Comparison of ENCODE assay signal across 19 cellular contexts in the genomic region with DNA sequence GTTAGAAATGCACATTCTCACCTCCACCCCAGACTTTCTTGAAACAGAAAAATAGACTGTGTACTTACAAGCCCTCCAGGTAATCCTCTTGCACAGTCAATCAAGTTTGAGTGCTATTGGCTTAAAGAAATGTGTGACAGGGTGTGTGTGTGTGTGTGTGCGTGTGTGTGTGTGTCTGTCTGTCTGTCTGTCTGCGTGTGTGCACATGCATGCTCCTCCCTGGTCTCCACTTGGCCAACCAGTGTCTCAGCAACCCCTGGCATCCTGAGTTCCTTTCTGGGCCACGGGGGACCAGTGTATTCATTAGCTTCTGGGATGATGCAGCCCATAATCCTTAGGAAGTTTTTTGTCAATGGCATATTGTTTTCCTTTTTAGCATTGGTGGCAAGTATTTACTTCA. TPM values are rescaled to one million over a fixed set of nuclear protein-coding genes. Genes with fewer than 3 reads are reported as not detected.
DNase-seq lines count a peak whose midpoint lies in the region; ATAC-seq and TF ChIP-seq lines count a peak whose summit lies in the region.
"Had no signal": no experiment of that assay in that cellular context is flagged by ENCODE, and none has a peak within 500 bp of the region (broad histone marks: within the 10 kb centered on the region; RNA-seq: fewer than 3 reads in every experiment).

No MANE protein-coding gene starts in this region.

- 52% methylated on average over 3 of the region's 3 CpGs for WGBS in SK-N-SH (ENCODE audit: low lambda C conversion rate)
- 38% methylated on average over 3 of the region's 3 CpGs for WGBS in right cardiac atrium
- WGBS in psoas muscle, 3 donors: 28 to 34% (median 32%) methylated on average over 3 of the region's 3 CpGs

- H3K4me1 ChIP-seq in SK-N-SH (ENCODE audit: control insufficient read depth in 1 of 2, insufficient read depth in 2 of 2, low read depth in 1 of 2, low read length in 1 of 2): peaks cover 25 to 77% of the 10 kb centered on the region in 2 experiments
- H3K4me1 ChIP-seq in right cardiac atrium (ENCODE audit: control insufficient read depth, insufficient read depth, low read length): peaks cover 10% of the 10 kb centered on the region
- H3K4me1 ChIP-seq in psoas muscle: peaks cover 80% of the 10 kb centered on the region

- H3K4me2 ChIP-seq in SK-N-SH: no peak overlapping the region

- peaks cover 90% of the 10 kb centered on the region for H3K79me2 ChIP-seq in SK-N-SH (ENCODE audit: insufficient read depth)

- no peak overlapping the region for H2AFZ ChIP-seq in SK-N-SH (ENCODE audit: low read depth)

- peaks cover 91% of the 10 kb centered on the region for H3K4me1 Mint-ChIP-seq in brain

- H3K9ac ChIP-seq in SK-N-SH: no peak overlapping the region

- peaks cover 7% of the 10 kb centered on the region; the same call in 1 of the 2 replicates for H4K20me1 ChIP-seq in SK-N-SH (ENCODE audit: insufficient read depth)

- H3K9me3 Mint-ChIP-seq in brain: no peaks in the 10 kb centered on the region
- H3K9me3 Mint-ChIP-seq: activated CD8-positive, alpha-beta T cell treated with anti-CD3 and anti-CD28 coated beads for 36 hours; activated naive CD4-positive, alpha-beta T cell treated with anti-CD3 and anti-CD28 coated beads for 36 hours had no signal

- no peaks in the 10 kb centered on the region for H3K9me3 ChIP-seq in SK-N-SH
- no peaks in the 10 kb centered on the region for H3K9me3 ChIP-seq in right cardiac atrium (ENCODE audit: control insufficient read depth, low read length)
- H3K9me3 ChIP-seq in psoas muscle: no peaks in the 10 kb centered on the region
- no peaks in the 10 kb centered on the region for H3K9me3 ChIP-seq in MG63
- H3K9me3 ChIP-seq: vagina had no signal

- peak overlapping the region in 1 of 2 experiments; percentile 87; a peak in 2 of 4 replicates for H3K27ac ChIP-seq in SK-N-SH (ENCODE audit: low read depth in 2 of 2, low read length in 1 of 2)
- peak overlapping the region; percentile 49 for H3K27ac ChIP-seq in right cardiac atrium (ENCODE audit: low read length)
- H3K27ac ChIP-seq in psoas muscle: peak overlapping the region; percentile 95
- H3K27ac ChIP-seq: vagina had no signal

- peak overlapping the region; percentile 1 to 89 (median 79) for H3K27ac Mint-ChIP-seq in brain
- H3K27ac Mint-ChIP-seq: activated CD8-positive, alpha-beta T cell treated with anti-CD3 and anti-CD28 coated beads for 36 hours; activated naive CD4-positive, alpha-beta T cell treated with anti-CD3 and anti-CD28 coated beads for 36 hours had no signal

- H3F3A ChIP-seq in SK-N-SH (replicated peaks; ENCODE audit: insufficient read depth): peaks cover 4% of the 10 kb centered on the region

- peaks cover 3% of the 10 kb centered on the region for H3K27me3 Mint-ChIP-seq in brain

- CTCF ChIA-PET in SK-N-SH (lab: Yijun Ruan, JAX): interaction anchor here (1.0 to 10.7 kb wide), 9 partner anchors 11 to 579 kb away, joined by 3 to 160 read pairs (median 9); partner anchors contain the start of gene IL12A

- TF ChIP-seq RAD21 in SK-N-SH (IDR thresholded peaks at IDR 0.05; ENCODE audit: low read length): no peak

- peak overlapping the region in 4 of 5 experiments; percentile 7 to 29 (median 16) for H3K4me3 Mint-ChIP-seq in brain
- H3K4me3 Mint-ChIP-seq: activated CD8-positive, alpha-beta T cell treated with anti-CD3 and anti-CD28 coated beads for 36 hours; activated naive CD4-positive, alpha-beta T cell treated with anti-CD3 and anti-CD28 coated beads for 36 hours had no signal

- TF ChIP-seq CTCF in SK-N-SH (IDR thresholded peaks at IDR 0.05): no peak
- no peak for TF ChIP-seq CTCF in brain (conservative IDR thresholded peaks at IDR 0.05)
- no peak for TF ChIP-seq CTCF in psoas muscle (IDR thresholded peaks at IDR 0.05)

- H3K36me3 Mint-ChIP-seq in brain: no peaks in the 10 kb centered on the region

- ATAC-seq in SK-N-SH treated with all-trans-retinoic acid at 6 μM for 48 hours (no peak), right cardiac atrium (no peak), psoas muscle (no peak)
- ATAC-seq: activated CD8-positive, alpha-beta T cell treated with anti-CD3 and anti-CD28 coated beads for 36 hours; HepG2 had no signal

- DNase-seq in SK-N-SH: no peak
- DNase-seq in right cardiac atrium: peak in 1 of 3 donors; percentile 30
- no peak for DNase-seq in psoas muscle
- DNase-seq in SKM-1 treated with dmso at 0.1 percent for 144 hours (lab: John Stamatoyannopoulos, UW; ENCODE audit: unreplicated experiment): no peak
- DNase-seq in MG63: no peak
- no peak for DNase-seq in NCI-H524 (lab: John Stamatoyannopoulos, UW)
- DNase-seq: 8988T; activated CD8-positive, alpha-beta T cell treated with anti-CD3 and anti-CD28 coated beads for 36 hours; activated naive CD4-positive, alpha-beta T cell treated with anti-CD3 and anti-CD28 coated beads for 36 hours; activated T-cell treated with anti-CD3 and anti-CD28 coated beads, Interleukin-2, amount 50 U/mL, for 1 hour; anterior cingulate cortex; EL; hypothalamus; NCI-H2107; stimulated activated CD4-positive, alpha-beta T cell treated with anti-CD3 and anti-CD28 coated beads, Interleukin-12 subunit alpha, Interleukin-12 subunit beta, amount 100 ng/mL, for 4 hours had no signal

- H3K27me3 ChIP-seq in SK-N-SH (ENCODE audit: insufficient read depth): no peaks in the 10 kb centered on the region
- H3K27me3 ChIP-seq in right cardiac atrium (ENCODE audit: control insufficient read depth, insufficient read depth): no peaks in the 10 kb centered on the region
- no peaks in the 10 kb centered on the region for H3K27me3 ChIP-seq in psoas muscle (ENCODE audit: insufficient read depth in 3 of 3, low read length in 2 of 3)
- H3K27me3 ChIP-seq in MG63: no peaks in the 10 kb centered on the region
- H3K27me3 ChIP-seq: vagina had no signal

- POLR2A ChIA-PET in SK-N-SH (lab: Yijun Ruan, JAX): interaction anchor here (0.7 to 3.2 kb wide), 5 partner anchors 11 to 29 kb away, joined by 3 to 28 read pairs (median 4); partner anchors contain the start of gene SCHIP1

- H3K9me2 ChIP-seq in SK-N-SH: no peaks in the 10 kb centered on the region

- intact Hi-C loops in right cardiac atrium (cut with DNase I) (no loop called here), psoas muscle (cut with DNase I) (no loop called here)

- H3K36me3 ChIP-seq in SK-N-SH (replicated peaks in 1 of 2; ENCODE audit: control insufficient read depth in 1 of 2, insufficient read depth in 2 of 2, low read length in 1 of 2) (peaks cover 0 to 3% of the 10 kb centered on the region in 2 experiments), psoas muscle (ENCODE audit: insufficient read depth in 1 of 2, low read depth in 1 of 2) (peaks cover 0 to 13% of the 10 kb centered on the region in 2 donors), MG63 (no peaks in the 10 kb centered on the region)
- H3K36me3 ChIP-seq: vagina had no signal

- H3K4me3 ChIP-seq in SK-N-SH (ENCODE audit: low read depth in 2 of 2, low read length in 1 of 2): no peak overlapping the region
- no peak overlapping the region for H3K4me3 ChIP-seq in right cardiac atrium (ENCODE audit: low read length)
- H3K4me3 ChIP-seq in psoas muscle: peak overlapping the region; percentile 73
- H3K4me3 ChIP-seq in MG63: no peak overlapping the region
- H3K4me3 ChIP-seq: vagina had no signal

- no peak for TF ChIP-seq EP300 in SK-N-SH (IDR thresholded peaks at IDR 0.05; ENCODE audit: borderline replicate concordance in 1 of 2, low read depth in 1 of 2, low read length in 1 of 2)

TF ChIP-seq in SK-N-SH, 30 proteins besides CTCF, POLR2A, EP300 and RAD21:
- TF ChIP-seq EZH2phosphoT487 (IDR thresholded peaks at IDR 0.05; ENCODE audit: borderline replicate concordance, low read depth): no peak
- peak; percentile 6; the same call in 1 of the 2 replicates for TF ChIP-seq MXI1 (IDR thresholded peaks at IDR 0.05; ENCODE audit: low read depth, low read length)

TF ChIP-seq in SK-N-SH treated with all-trans-retinoic acid at 6 μM for 48 hours, 23 proteins besides CTCF, POLR2A, EP300 and RAD21:
- no peak for TF ChIP-seq ZNF8 (CRISPR knock-in tag; IDR thresholded peaks at IDR 0.05)
- no peak for TF ChIP-seq ZNF565 (CRISPR knock-in tag; conservative IDR thresholded peaks at IDR 0.05; ENCODE audit: low read depth)
- TF ChIP-seq ZC3H10 (CRISPR knock-in tag; IDR thresholded peaks at IDR 0.05): no peak
- no peak for TF ChIP-seq ARNTL (CRISPR knock-in tag; IDR thresholded peaks at IDR 0.05; ENCODE audit: borderline replicate concordance, low read depth)
- TF ChIP-seq SNAI2 (CRISPR knock-in tag; IDR thresholded peaks at IDR 0.05): no peak
- no peak for TF ChIP-seq TOX (CRISPR knock-in tag; IDR thresholded peaks at IDR 0.05; ENCODE audit: borderline replicate concordance)
- no peak for TF ChIP-seq ZFP3 (CRISPR knock-in tag; IDR thresholded peaks at IDR 0.05)
- TF ChIP-seq PPARA (CRISPR knock-in tag; IDR thresholded peaks at IDR 0.05; ENCODE audit: borderline replicate concordance): no peak
- no peak for TF ChIP-seq ZNF70 (CRISPR knock-in tag; IDR thresholded peaks at IDR 0.05)
- no peak for TF ChIP-seq CREB5 (CRISPR knock-in tag; IDR thresholded peaks at IDR 0.05; ENCODE audit: low read depth)
TF ChIP-seq in SK-N-SH treated with all-trans-retinoic acid at 6 μM for 48 hours: peak in this region for 0.

RNA-seq across cellular contexts. Expression of gene SCHIP1, which starts 20.2 kb away (rescaled TPM):
- polyA plus RNA-seq in SK-N-SH (2012; rRNA removed): 13.0 and 18.1 TPM in 2 replicates
- polyA plus RNA-seq in SK-N-SH (2012; cell fraction: cytosol; rRNA removed): 17.4 and 22.1 TPM in 2 replicates
- 13.8 and 25.4 TPM in 2 replicates for polyA plus RNA-seq in SK-N-SH (2012; cell fraction: nucleus; rRNA removed)
- polyA plus RNA-seq in brain (ENCODE audit: insufficient read depth, low read depth, low replicate concordance): 51.7 TPM
- 10 to 100 TPM; 34.7 to 53.7 (median 44.0) TPM for total RNA-seq in right cardiac atrium
- polyA plus RNA-seq in right cardiac atrium: 61.0 TPM
- 100 to 1,000 TPM in 2 of 4 donors, 10 to 100 TPM in 2; 49.1 to 206 (median 90.3) TPM for total RNA-seq in psoas muscle
- polyA plus RNA-seq in psoas muscle: 100 to 1,000 TPM in 1 of 3 donors, 10 to 100 TPM in 2; 27.1 to 129 (median 68.6) TPM
- 0.43 and 3.7 TPM in 2 replicates for total RNA-seq in MG63 (2014; rRNA removed; shearing (Covaris generic); ENCODE audit: low replicate concordance)
- total RNA-seq: activated CD8-positive, alpha-beta T cell treated with anti-CD3 and anti-CD28 coated beads for 36 hours; activated naive CD4-positive, alpha-beta T cell treated with anti-CD3 and anti-CD28 coated beads for 36 hours had no signal
- polyA plus RNA-seq: HepG2 had no signal
